ENCODE assay signal across 10 cellular contexts in genomic region chr6:130967502-130968469, GRCh38.
A peak's percentile ranks its signal among the peaks of the same experiment; 100 is the strongest.
DNase-seq lines count a peak whose midpoint lies in the region; ATAC-seq and TF ChIP-seq lines count a peak whose summit lies in the region.
"Had no signal": no experiment of that assay in that cellular context is flagged by ENCODE, and none has a peak within 500 bp of the region (broad histone marks: within the 10 kb centered on the region; RNA-seq: fewer than 3 reads in every experiment).

No MANE protein-coding gene starts in this region.

- no peaks in the 10 kb centered on the region for H3K9me3 Mint-ChIP-seq in neural progenitor cell

- in situ Hi-C loops in GM23248 (cut with MboI): no loop called here

- H3K36me3 ChIP-seq in GM23248 (ENCODE audit: low read depth) (no peaks in the 10 kb centered on the region), smooth muscle cell (ENCODE audit: low read depth) (no peaks in the 10 kb centered on the region), neural progenitor cell (no peaks in the 10 kb centered on the region)

- H3K9me3 ChIP-seq in GM23248 (ENCODE audit: low read depth) (no peaks in the 10 kb centered on the region), smooth muscle cell (replicated peaks; ENCODE audit: low read depth) (no peaks in the 10 kb centered on the region), neural progenitor cell (ENCODE audit: low read depth) (no peaks in the 10 kb centered on the region)

- DNase-seq in GM23248: peak; percentile 54
- DNase-seq in cardiac fibroblast (ENCODE audit: low read depth in 2 of 2): peak; percentile 48 to 76
- DNase-seq in iris pigment epithelial cell (ENCODE audit: low read depth): peak; percentile 46
- DNase-seq in smooth muscle cell (lab: John Stamatoyannopoulos, UW; ENCODE audit: unreplicated experiment): no peak
- DNase-seq in activated gamma-delta T cell (lab: John Stamatoyannopoulos, UW): no peak
- DNase-seq in NOMO-1 (lab: John Stamatoyannopoulos, UW; ENCODE audit: unreplicated experiment in 2 of 2): no peak
- no peak for DNase-seq in neural progenitor cell (ENCODE audit: low spot score)
- DNase-seq: NCI-H1436 had no signal

- H3K27ac Mint-ChIP-seq in neural progenitor cell: no peak overlapping the region

- 0 out of 2 replicates have a peak overlapping the region, but pooled peaks have one; percentile 65 for H2AFZ ChIP-seq in GM23248
- no peak overlapping the region for H2AFZ ChIP-seq in smooth muscle cell (ENCODE audit: low read depth)
- H2AFZ ChIP-seq in neural progenitor cell (replicated peaks): no peak overlapping the region

- H3K4me1 ChIP-seq in GM23248 (ENCODE audit: insufficient read depth) (peaks cover 56% of the 10 kb centered on the region), smooth muscle cell (ENCODE audit: low read depth) (peaks cover 10% of the 10 kb centered on the region), neural progenitor cell (peaks cover 5% of the 10 kb centered on the region)

- H3K4me3 ChIP-seq in GM23248 (peak overlapping the region; percentile 69), cardiac fibroblast (replicated peaks in 1 of 2; ENCODE audit: low read depth in 2 of 2, low read length in 2 of 2) (no peak overlapping the region), smooth muscle cell (no peak overlapping the region), neural progenitor cell (no peak overlapping the region)
- H3K4me3 ChIP-seq: BLaER1 treated with 17β-estradiol and CSF1 and Interleukin-3, amounts not matched to agents 10 nM and 100 nM had no signal

- ATAC-seq in HG02588 (IDR thresholded peaks at IDR 0.05; ENCODE audit: unreplicated experiment): no peak

- H3K27ac ChIP-seq in GM23248 (peak overlapping the region; percentile 28), smooth muscle cell (ENCODE audit: low read depth) (peak overlapping the region; percentile 10), neural progenitor cell (no peak overlapping the region)
- H3K27ac ChIP-seq: BLaER1 treated with 17β-estradiol and CSF1 and Interleukin-3, amounts not matched to agents 10 nM and 100 nM had no signal

- TF ChIP-seq CTCF in cardiac fibroblast (IDR thresholded peaks at IDR 0.05; ENCODE audit: low read depth, low read length): no peak
- TF ChIP-seq CTCF in smooth muscle cell (IDR thresholded peaks at IDR 0.05; ENCODE audit: borderline replicate concordance, insufficient read depth, poor library complexity, severe bottlenecking): no peak
- TF ChIP-seq CTCF in neural progenitor cell (IDR thresholded peaks at IDR 0.05): no peak

- H3K4me3 Mint-ChIP-seq in neural progenitor cell: no peak overlapping the region

- H3K36me3 Mint-ChIP-seq in neural progenitor cell: no peaks in the 10 kb centered on the region

- no peaks in the 10 kb centered on the region for H3K27me3 ChIP-seq in GM23248 (replicated peaks; ENCODE audit: insufficient read depth)
- no peaks in the 10 kb centered on the region for H3K27me3 ChIP-seq in smooth muscle cell (ENCODE audit: low read depth)
- no peaks in the 10 kb centered on the region for H3K27me3 ChIP-seq in neural progenitor cell
- H3K27me3 ChIP-seq: BLaER1 treated with 17β-estradiol and CSF1 and Interleukin-3, amounts not matched to agents 10 nM and 100 nM had no signal

- peaks cover 59% of the 10 kb centered on the region for H3K79me2 ChIP-seq in GM23248 (ENCODE audit: insufficient read depth)
- peaks cover 27% of the 10 kb centered on the region for H3K79me2 ChIP-seq in smooth muscle cell (ENCODE audit: low read depth)
- peaks cover 39% of the 10 kb centered on the region for H3K79me2 ChIP-seq in neural progenitor cell (ENCODE audit: low read depth)

- WGBS in GM23248 (ENCODE audit: low coverage in 1 of 2, low lambda C conversion rate in 2 of 2, missing lambda C conversion rate in 2 of 2), 2 experiments: 45 to 49% methylated on average over 8 of the region's 8 CpGs
- 61% methylated on average over 8 of the region's 8 CpGs for WGBS in smooth muscle cell (ENCODE audit: low lambda C conversion rate)

- H3F3A ChIP-seq in GM23248 (ENCODE audit: insufficient read depth) (peaks cover 35% of the 10 kb centered on the region), smooth muscle cell (ENCODE audit: low read depth) (peaks cover 3% of the 10 kb centered on the region), neural progenitor cell (ENCODE audit: low read depth) (no peaks in the 10 kb centered on the region)

- no peaks in the 10 kb centered on the region for H3K9me2 ChIP-seq in GM23248 (ENCODE audit: insufficient read depth)

- H4K20me1 ChIP-seq in GM23248 (ENCODE audit: insufficient read depth): no peaks in the 10 kb centered on the region
- peaks cover 28% of the 10 kb centered on the region for H4K20me1 ChIP-seq in smooth muscle cell (ENCODE audit: low read depth)
- peaks cover 3% of the 10 kb centered on the region for H4K20me1 ChIP-seq in neural progenitor cell (ENCODE audit: low read depth)

- H3K4me2 ChIP-seq in GM23248 (ENCODE audit: unreplicated experiment): peak overlapping the region; percentile 77
- peak overlapping the region; percentile 41 for H3K4me2 ChIP-seq in smooth muscle cell
- H3K4me2 ChIP-seq in neural progenitor cell: no peak overlapping the region
- H3K4me2 ChIP-seq: BLaER1 treated with 17β-estradiol and CSF1 and Interleukin-3, amounts not matched to agents 10 nM and 100 nM had no signal

- no peak overlapping the region; the same call in 1 of the 2 replicates for H3K9ac ChIP-seq in GM23248
- no peak overlapping the region for H3K9ac ChIP-seq in smooth muscle cell (ENCODE audit: low read depth)
- H3K9ac ChIP-seq in neural progenitor cell: no peak overlapping the region
- H3K9ac ChIP-seq: BLaER1 treated with 17β-estradiol and CSF1 and Interleukin-3, amounts not matched to agents 10 nM and 100 nM had no signal

- peaks cover 13% of the 10 kb centered on the region for H3K4me1 Mint-ChIP-seq in neural progenitor cell

- H3K27me3 Mint-ChIP-seq in neural progenitor cell (ENCODE audit: insufficient read depth, low read depth): no peaks in the 10 kb centered on the region

Comparison
In these comparisons a context has a peak if more than half of its experiments do, and no peak if none do; other contexts are left out.
1. DNase-seq: peak in GM23248 (single experiment), cardiac fibroblast (2 of 2) and iris pigment epithelial cell (single experiment); none in smooth muscle cell (single experiment), activated gamma-delta T cell (single experiment), NOMO-1 (0 of 2) and neural progenitor cell (single experiment).